ENCODE assay signal across 8 cellular contexts in the genomic region with DNA sequence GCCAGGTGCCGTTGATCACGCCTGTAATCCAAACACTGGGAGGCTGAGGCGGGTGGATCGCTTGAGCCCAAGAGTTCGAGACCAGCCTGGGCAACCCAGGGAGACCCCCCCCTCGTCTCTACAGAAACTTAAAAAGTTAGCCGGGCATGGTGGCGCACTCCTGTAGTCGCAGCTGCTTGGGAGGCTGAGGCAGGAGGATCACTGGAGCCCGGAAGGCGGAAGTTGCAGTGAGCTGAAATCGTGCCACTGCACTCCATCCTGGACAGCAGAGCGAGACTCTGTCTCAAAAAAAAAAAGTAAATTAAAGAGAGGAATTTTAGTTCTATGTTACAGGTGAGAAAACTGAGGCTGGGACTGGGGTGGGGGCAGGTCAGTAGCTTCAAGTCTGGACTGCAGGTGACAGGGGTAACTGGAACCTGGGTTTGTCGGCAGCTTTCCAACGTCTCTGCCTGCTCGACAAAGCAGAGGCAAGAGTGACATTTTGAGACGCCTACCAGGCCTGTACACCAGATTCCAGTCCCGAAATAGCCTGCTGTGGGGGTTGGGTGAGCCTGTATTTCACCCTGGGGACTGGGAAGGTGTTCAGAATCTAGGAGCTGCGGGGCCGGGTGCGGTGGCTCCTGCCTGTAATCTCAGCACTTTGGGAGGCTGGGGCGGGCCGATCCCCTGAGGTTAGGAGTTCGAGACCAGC. TPM values are rescaled to one million over a fixed set of nuclear protein-coding genes. Genes with fewer than 3 reads are reported as not detected.
A peak's percentile ranks its signal among the peaks of the same experiment; 100 is the strongest.
DNase-seq lines count a peak whose midpoint lies in the region; ATAC-seq and TF ChIP-seq lines count a peak whose summit lies in the region.

No MANE protein-coding gene starts in this region.

- DNase-seq in activated naive CD4-positive, alpha-beta T cell treated with anti-CD3 and anti-CD28 coated beads for 36 hours = no peak
- DNase-seq in activated naive CD4-positive, alpha-beta T cell (lab: John Stamatoyannopoulos, UW) = no peak
- peak; percentile 84 for DNase-seq in coronary artery (ENCODE audit: low spot score)
- DNase-seq in mesothelial cell of epicardium (ENCODE audit: low spot score in 2 of 2, unreplicated experiment in 2 of 2) = no peak
- DNase-seq in uterus = peak; percentile 68 to 73
- DNase-seq in Karpas-422 = no peak

- H3K27me3 ChIP-seq in uterus = no peaks in the 10 kb centered on the region
- no peaks in the 10 kb centered on the region for H3K27me3 ChIP-seq in Karpas-422 (ENCODE audit: low read length)

- H3K27ac Mint-ChIP-seq in activated naive CD4-positive, alpha-beta T cell treated with anti-CD3 and anti-CD28 coated beads for 36 hours = peak overlapping the region; percentile 92
- peak overlapping the region; percentile 72 for H3K27ac Mint-ChIP-seq in mesothelial cell of epicardium

- H3K4me1 ChIP-seq in uterus (peaks cover 0 to 10% of the 10 kb centered on the region in 2 donors), Karpas-422 (ENCODE audit: low read length) (peaks cover 7% of the 10 kb centered on the region)

- TF ChIP-seq CTCF in coronary artery (IDR thresholded peaks at IDR 0.05) = no peak
- no peak for TF ChIP-seq CTCF in mesothelial cell of epicardium (IDR thresholded peaks at IDR 0.05; ENCODE audit: unreplicated experiment)
- no peak for TF ChIP-seq CTCF in uterus (IDR thresholded peaks at IDR 0.05)

- H3K9me2 ChIP-seq in Karpas-422 (replicated peaks; ENCODE audit: insufficient read depth, low read length) = no peaks in the 10 kb centered on the region

- H3K36me3 Mint-ChIP-seq in activated naive CD4-positive, alpha-beta T cell treated with anti-CD3 and anti-CD28 coated beads for 36 hours (ENCODE audit: low read depth) = peaks cover 33% of the 10 kb centered on the region
- peaks cover 22% of the 10 kb centered on the region for H3K36me3 Mint-ChIP-seq in mesothelial cell of epicardium

- peak overlapping the region; percentile 92 for H3K4me3 Mint-ChIP-seq in activated naive CD4-positive, alpha-beta T cell treated with anti-CD3 and anti-CD28 coated beads for 36 hours
- H3K4me3 Mint-ChIP-seq in mesothelial cell of epicardium = peak overlapping the region; percentile 91

- H3K9me3 Mint-ChIP-seq in activated naive CD4-positive, alpha-beta T cell treated with anti-CD3 and anti-CD28 coated beads for 36 hours = no peaks in the 10 kb centered on the region
- no peaks in the 10 kb centered on the region for H3K9me3 Mint-ChIP-seq in mesothelial cell of epicardium

- peaks cover 23% of the 10 kb centered on the region for H3K4me1 Mint-ChIP-seq in activated naive CD4-positive, alpha-beta T cell treated with anti-CD3 and anti-CD28 coated beads for 36 hours (ENCODE audit: low read depth)
- H3K4me1 Mint-ChIP-seq in mesothelial cell of epicardium = peaks cover 18% of the 10 kb centered on the region

- intact Hi-C loops in activated naive CD4-positive, alpha-beta T cell treated with anti-CD3 and anti-CD28 coated beads for 36 hours (cut with micrococcal nuclease) = loop anchor here (10.0 kb wide), 1 partner anchor 175 kb away; the partner anchor contains the start of gene BICRA
- intact Hi-C loops in uterus (cut with DNase I; ENCODE audit: low total_unique reads) = loop anchor here (10.0 kb wide), 1 partner anchor 65 kb away; the partner anchor contains the start of gene EHD2

- H2AFZ ChIP-seq in Karpas-422 (ENCODE audit: low read length) = no peak overlapping the region

- peak overlapping the region; percentile 99 for H3K27ac ChIP-seq in coronary artery
- peak overlapping the region; percentile 97 to 99 for H3K27ac ChIP-seq in uterus
- H3K27ac ChIP-seq in Karpas-422 (ENCODE audit: low read length) = no peak overlapping the region

- no peak for ATAC-seq in GM21717 (IDR thresholded peaks at IDR 0.05; ENCODE audit: unreplicated experiment)
- ATAC-seq in GM18519 (IDR thresholded peaks at IDR 0.05; ENCODE audit: low FRiP score, unreplicated experiment) = no peak

- H3K79me2 ChIP-seq in Karpas-422 (ENCODE audit: low read length) = no peaks in the 10 kb centered on the region

- peak in 1 of 2 donors; percentile 31 for TF ChIP-seq POLR2A in uterus (IDR thresholded peaks at IDR 0.05)

- H3K9ac ChIP-seq in Karpas-422 (ENCODE audit: low read length) = no peak overlapping the region

- no peaks in the 10 kb centered on the region for H3K27me3 Mint-ChIP-seq in activated naive CD4-positive, alpha-beta T cell treated with anti-CD3 and anti-CD28 coated beads for 36 hours (ENCODE audit: low read depth)
- no peaks in the 10 kb centered on the region for H3K27me3 Mint-ChIP-seq in mesothelial cell of epicardium (ENCODE audit: low read depth)

- H3K4me2 ChIP-seq in Karpas-422 (ENCODE audit: low read depth, low read length, poor library complexity, severe bottlenecking) = no peak overlapping the region

- peak overlapping the region; percentile 89 for H3K4me3 ChIP-seq in coronary artery
- peak overlapping the region; percentile 79 to 92 for H3K4me3 ChIP-seq in uterus
- no peak overlapping the region for H3K4me3 ChIP-seq in Karpas-422 (ENCODE audit: low read length)

- CTCF ChIA-PET in activated naive CD4-positive, alpha-beta T cell treated with anti-CD3 and anti-CD28 coated beads for 36 hours (lab: Charles Lee) = interaction anchor here (1.0 to 1.8 kb wide), 2 partner anchors 10 to 14 kb away, joined by 3 to 6 read pairs; no protein-coding TSS in a partner anchor

- H4K20me1 ChIP-seq in Karpas-422 (ENCODE audit: insufficient read depth, low read depth, low read length) = no peaks in the 10 kb centered on the region

- H3K36me3 ChIP-seq in uterus = no peaks in the 10 kb centered on the region
- H3K36me3 ChIP-seq in Karpas-422 (ENCODE audit: insufficient read depth, low read length) = no peaks in the 10 kb centered on the region

- H3K9me3 ChIP-seq in uterus = no peaks in the 10 kb centered on the region
- H3K9me3 ChIP-seq in Karpas-422 (ENCODE audit: low read length) = no peaks in the 10 kb centered on the region

RNA-seq across cellular contexts. Expression of gene SELENOW, which starts 1.2 kb away (rescaled TPM):
- 100 to 1,000 TPM; 146 to 149 TPM for total RNA-seq in activated naive CD4-positive, alpha-beta T cell treated with anti-CD3 and anti-CD28 coated beads for 36 hours
- total RNA-seq in mesothelial cell of epicardium (113 to 127 TPM (median 117 TPM) in 3 replicates), uterus (1,000 to 10,000 TPM in 1 of 4 donors, 100 to 1,000 TPM in 3; 173 to 1,323 (median 512) TPM)
- total RNA-seq in Karpas-422 (2014; rRNA removed; shearing (Covaris generic); ENCODE audit: low replicate concordance) = 3.5 and 4.1 TPM in 2 replicates

RNA-seq across cellular contexts. Expression of gene TPRX1, which starts 24.7 kb away (rescaled TPM):
- total RNA-seq in activated naive CD4-positive, alpha-beta T cell treated with anti-CD3 and anti-CD28 coated beads for 36 hours = not detected
- total RNA-seq in mesothelial cell of epicardium (not detected in 3 replicates), uterus (not detected)
- not detected in 2 replicates for total RNA-seq in Karpas-422 (2014; rRNA removed; shearing (Covaris generic); ENCODE audit: low replicate concordance)

RNA-seq across cellular contexts. Expression of gene NOP53, which starts 34.3 kb away (rescaled TPM):
- 100 to 1,000 TPM; 274 to 300 TPM for total RNA-seq in activated naive CD4-positive, alpha-beta T cell treated with anti-CD3 and anti-CD28 coated beads for 36 hours
- total RNA-seq in mesothelial cell of epicardium (290 to 313 TPM (median 310 TPM) in 3 replicates), uterus (100 to 1,000 TPM; 116 to 555 (median 444) TPM)
- 145 and 293 TPM in 2 replicates for total RNA-seq in Karpas-422 (2014; rRNA removed; shearing (Covaris generic); ENCODE audit: low replicate concordance)

RNA-seq across cellular contexts. Expression of gene CRX, which starts 42.1 kb away (rescaled TPM):
- not detected for total RNA-seq in activated naive CD4-positive, alpha-beta T cell treated with anti-CD3 and anti-CD28 coated beads for 36 hours
- total RNA-seq in mesothelial cell of epicardium = not detected in 3 replicates
- not detected for total RNA-seq in uterus
- not detected in 2 replicates for total RNA-seq in Karpas-422 (2014; rRNA removed; shearing (Covaris generic); ENCODE audit: low replicate concordance)

Comparison
In these comparisons a context has a peak if more than half of its experiments do, and no peak if none do; other contexts are left out.
1. DNase-seq: peak in coronary artery (single experiment) and uterus (2 of 2); none in activated naive CD4-positive, alpha-beta T cell treated with anti-CD3 and anti-CD28 coated beads for 36 hours (single experiment), activated naive CD4-positive, alpha-beta T cell (0 of 4), mesothelial cell of epicardium (0 of 2) and Karpas-422 (single experiment).
2. RNA of gene SELENOW, which starts 1.2 kb away (total RNA-seq): 173 to 1,323 TPM in uterus, 146 to 149 TPM in activated naive CD4-positive, alpha-beta T cell treated with anti-CD3 and anti-CD28 coated beads for 36 hours and 113 to 127 TPM in mesothelial cell of epicardium; 3.5 to 4.1 TPM in Karpas-422; every median in the first group is over 10 times any median in the second.